8 cellular contexts compared by ENCODE assay signal in genomic region chr11:65499713-65500261, GRCh38. TPM values are rescaled to one million over a fixed set of nuclear protein-coding genes. Genes with fewer than 3 reads are reported as not detected.
DNase-seq lines count a peak whose midpoint lies in the region; ATAC-seq, FAIRE-seq and TF ChIP-seq lines count a peak whose summit lies in the region.

No MANE protein-coding gene starts in this region.

- no peaks in the 10 kb centered on the region for H3K9me3 ChIP-seq in heart right ventricle
- no peaks in the 10 kb centered on the region for H3K9me3 ChIP-seq in K562 (replicated peaks; ENCODE audit: control insufficient read depth, insufficient read depth, low read depth, low read length)
- no peaks in the 10 kb centered on the region for H3K9me3 ChIP-seq in mesenchymal stem cell (ENCODE audit: control insufficient read depth, low read length)
- no peaks in the 10 kb centered on the region for H3K9me3 ChIP-seq in vagina

- H3K79me1 ChIP-seq in mesenchymal stem cell (replicated peaks; ENCODE audit: low read length, poor library complexity, severe bottlenecking), result no peaks in the 10 kb centered on the region

- no peaks in the 10 kb centered on the region for H3K9me3 Mint-ChIP-seq in activated naive CD8-positive, alpha-beta T cell treated with anti-CD3 and anti-CD28 coated beads for 36 hours

- WGBS in heart right ventricle, 2 donors, result 0 to 1% methylated on average over 1 of the region's 1 CpG
- 0% methylated on average over 1 of the region's 1 CpG for WGBS in K562 (ENCODE audit: insufficient coverage, low coverage, missing lambda C conversion rate)
- 0% methylated on average over 1 of the region's 1 CpG for WGBS in mesenchymal stem cell

- peaks cover 14% of the 10 kb centered on the region for H3K36me3 Mint-ChIP-seq in activated naive CD8-positive, alpha-beta T cell treated with anti-CD3 and anti-CD28 coated beads for 36 hours

- no peak for FAIRE-seq in K562 (lab: Jason Lieb, UNC)

- DNase-seq in heart right ventricle, result no peak
- DNase-seq in Right ventricle myocardium inferior (ENCODE audit: missing footprints), result no peak
- no peak for DNase-seq in K562 (ENCODE audit: extremely low read depth in 1 of 4, low spot score in 3 of 4)
- DNase-seq in mesenchymal stem cell, result no peak
- DNase-seq in vagina (ENCODE audit: extremely low spot score in 2 of 2), result no peak
- DNase-seq in occipital lobe (lab: John Stamatoyannopoulos, UW), result no peak
- no peak for DNase-seq in activated naive CD8-positive, alpha-beta T cell treated with anti-CD3 and anti-CD28 coated beads for 36 hours

- H3K27me3 Mint-ChIP-seq in activated naive CD8-positive, alpha-beta T cell treated with anti-CD3 and anti-CD28 coated beads for 36 hours, result peaks cover 12% of the 10 kb centered on the region

- no TSS peak for BruUV-seq in K562 (replicated peaks; lab: Mats Ljungman, UMichigan)

- no peak overlapping the region for H2BK15ac ChIP-seq in mesenchymal stem cell (ENCODE audit: low read depth, poor library complexity, severe bottlenecking)

- peaks cover 34% of the 10 kb centered on the region for H3K4me1 Mint-ChIP-seq in activated naive CD8-positive, alpha-beta T cell treated with anti-CD3 and anti-CD28 coated beads for 36 hours

- H2BK12ac ChIP-seq in mesenchymal stem cell (ENCODE audit: low read length in 2 of 2), result no peak overlapping the region

- POLR2A ChIA-PET in K562 (lab: Yijun Ruan, JAX), result interaction anchor here (0.6 to 27.6 kb wide), 100 partner anchors 9 to 1196 kb away, joined by 3 to 2118 read pairs (median 6); partner anchors contain the start of genes CAPN1, CCDC85B, CDC42EP2 and DPF2

- no peak overlapping the region for H3K4ac ChIP-seq in mesenchymal stem cell (ENCODE audit: low read depth in 1 of 2, low read length in 2 of 2)

- no peak for TF ChIP-seq POLR2A in K562 (conservative IDR thresholded peaks at IDR 0.05)
- no peak for TF ChIP-seq POLR2A in vagina (IDR thresholded peaks at IDR 0.05)

- no peak overlapping the region for H2BK5ac ChIP-seq in mesenchymal stem cell (ENCODE audit: low read depth, low read length, poor library complexity, severe bottlenecking)

- TF ChIP-seq CTCF in heart right ventricle (IDR thresholded peaks at IDR 0.05) (no peak), K562 (IDR thresholded peaks at IDR 0.05 in 2 of 3, conservative IDR thresholded peaks at IDR 0.05 in 1 of 3; ENCODE audit: insufficient read depth in 2 of 3, low read depth in 1 of 3, low read length in 3 of 3) (no peak; a peak in 1 of 6 replicates), vagina (IDR thresholded peaks at IDR 0.05) (no peak)

- ATAC-seq in heart right ventricle, result no peak
- no peak for ATAC-seq in Right ventricle myocardium inferior
- no peak for ATAC-seq in K562
- ATAC-seq in HG03378 (IDR thresholded peaks at IDR 0.05; ENCODE audit: unreplicated experiment), result no peak

- in situ Hi-C loops in K562 (cut with MboI), result no loop called here

- H3K4me1 ChIP-seq in heart right ventricle, result peaks cover 13 to 41% (median 28%) of the 10 kb centered on the region in 9 donors
- peaks cover 14 to 16% of the 10 kb centered on the region in 2 experiments for H3K4me1 ChIP-seq in K562 (replicated peaks in 1 of 2; ENCODE audit: control insufficient read depth in 2 of 2, insufficient read depth in 2 of 2, low read length in 2 of 2)
- peaks cover 9% of the 10 kb centered on the region for H3K4me1 ChIP-seq in mesenchymal stem cell (ENCODE audit: control insufficient read depth, insufficient read depth, low read depth, low read length)
- H3K4me1 ChIP-seq in vagina, result peaks cover 29% of the 10 kb centered on the region

- H3K79me2 ChIP-seq in K562 (ENCODE audit: control insufficient read depth, insufficient read depth, low read length), result peaks cover 95% of the 10 kb centered on the region

- CTCF ChIA-PET in K562 (lab: Yijun Ruan, JAX; ENCODE audit: low intra/inter-chr PET ratio), result no interaction called here

- H2AFZ ChIP-seq in K562 (ENCODE audit: low read depth, low read length) (no peak overlapping the region), mesenchymal stem cell (ENCODE audit: low read depth, low read length) (no peak overlapping the region)

- no peak overlapping the region for H3K23ac ChIP-seq in mesenchymal stem cell (ENCODE audit: low read length in 2 of 2)

- H4K91ac ChIP-seq in mesenchymal stem cell (ENCODE audit: low read length), result no peak overlapping the region

- TF ChIP-seq RAD21 in K562 (CRISPR knock-in tag; conservative IDR thresholded peaks at IDR 0.05 in 1 of 2, IDR thresholded peaks at IDR 0.05 in 1 of 2), result no peak

- TF ChIP-seq EP300 in K562 (IDR thresholded peaks at IDR 0.05; ENCODE audit: low read length), result no peak

- no peak overlapping the region for H4K8ac ChIP-seq in mesenchymal stem cell (ENCODE audit: low read length)

- H3K18ac ChIP-seq in mesenchymal stem cell (ENCODE audit: low read depth in 1 of 2, low read length in 2 of 2), result no peak overlapping the region

- H3K4me2 ChIP-seq in K562 (ENCODE audit: insufficient read depth, low read length) (peak overlapping the region; percentile 94; the same call in 1 of the 2 replicates), mesenchymal stem cell (ENCODE audit: low read length, poor library complexity, severe bottlenecking) (no peak overlapping the region)

- H3K27me3 ChIP-seq in heart right ventricle (no peaks in the 10 kb centered on the region), K562 (ENCODE audit: control insufficient read depth in 2 of 2, insufficient read depth in 2 of 2, low read length in 2 of 2) (no peaks in the 10 kb centered on the region), mesenchymal stem cell (ENCODE audit: control insufficient read depth in 1 of 2, insufficient read depth in 1 of 2, low read length in 2 of 2) (no peaks in the 10 kb centered on the region), vagina (no peaks in the 10 kb centered on the region)

- intact Hi-C loops in heart right ventricle (cut with DNase I) (loop anchor here in 4 of 10 donors (1.0 to 5.0 kb wide), 4 partner anchors 22 to 81 kb away; partner anchors contain the start of gene NEAT1 (in 1 of the 4)), Right ventricle myocardium inferior (cut with DNase I) (no loop called here), K562 (cut with micrococcal nuclease) (no loop called here), vagina (cut with DNase I) (loop anchor here (2.0 kb wide), 1 partner anchor 77 kb away; the partner anchor contains the start of gene NEAT1)

- H3K4me3 ChIP-seq in heart right ventricle (peak overlapping the region; percentile 68 to 88 (median 84)), K562 (peak overlapping the region; percentile 84), mesenchymal stem cell (ENCODE audit: insufficient read depth in 1 of 2, low read depth in 1 of 2, low read length in 2 of 2) (peak overlapping the region in 1 of 2 experiments; percentile 90), vagina (peak overlapping the region; percentile 77 to 83)

- no peaks in the 10 kb centered on the region for H3K9me1 ChIP-seq in K562 (ENCODE audit: control insufficient read depth, insufficient read depth, low read length)

- peak overlapping the region; percentile 97 to 100 (median 99) for H3K27ac ChIP-seq in heart right ventricle
- peak overlapping the region; percentile 99 for H3K27ac ChIP-seq in K562 (ENCODE audit: extremely low read depth, low read depth, low read length)
- H3K27ac ChIP-seq in mesenchymal stem cell (ENCODE audit: low read length, poor library complexity, severe bottlenecking), result peak overlapping the region; percentile 97
- H3K27ac ChIP-seq in vagina, result peak overlapping the region; percentile 100

- peaks cover 0 to 48% (median 30%) of the 10 kb centered on the region in 9 donors for H3K36me3 ChIP-seq in heart right ventricle
- H3K36me3 ChIP-seq in K562 (ENCODE audit: control insufficient read depth, insufficient read depth, low read length), result peaks cover 58% of the 10 kb centered on the region
- peaks cover 4 to 54% of the 10 kb centered on the region in 2 experiments for H3K36me3 ChIP-seq in mesenchymal stem cell (ENCODE audit: control insufficient read depth in 1 of 2, insufficient read depth in 2 of 2, low read depth in 1 of 2, low read length in 2 of 2)
- H3K36me3 ChIP-seq in vagina, result peaks cover 19 to 38% of the 10 kb centered on the region in 2 donors

- no peak overlapping the region for H3K27ac Mint-ChIP-seq in activated naive CD8-positive, alpha-beta T cell treated with anti-CD3 and anti-CD28 coated beads for 36 hours

- peaks cover 56% of the 10 kb centered on the region for H4K20me1 ChIP-seq in K562 (replicated peaks; ENCODE audit: control insufficient read depth, insufficient read depth, low read length)

- H2BK120ac ChIP-seq in mesenchymal stem cell (ENCODE audit: low read depth, low read length), result no peak overlapping the region

- no peak overlapping the region for H2AK5ac ChIP-seq in mesenchymal stem cell (ENCODE audit: low read length, severe bottlenecking)

- H3K9ac ChIP-seq in K562 (ENCODE audit: insufficient read depth in 1 of 2, low read depth in 2 of 2, low read length in 2 of 2), result peak overlapping the region; percentile 100; a peak in 3 of 4 replicates
- H3K9ac ChIP-seq in mesenchymal stem cell (ENCODE audit: low read length), result peak overlapping the region; percentile 98

- no peak overlapping the region for H3K4me3 Mint-ChIP-seq in activated naive CD8-positive, alpha-beta T cell treated with anti-CD3 and anti-CD28 coated beads for 36 hours

- H3K14ac ChIP-seq in mesenchymal stem cell (ENCODE audit: low read length in 2 of 2), result no peak overlapping the region

RNA-seq across cellular contexts. Expression of gene MALAT1, which starts 0.9 kb away (rescaled TPM):
- total RNA-seq in heart right ventricle (1,000 to 10,000 TPM; 4,742 to 8,462 (median 5,956) TPM), Right ventricle myocardium inferior (5,781 TPM), K562 (2014; rRNA removed) (1,943 and 2,212 TPM in 2 replicates), K562 (2014; rRNA removed; fragmentation: Illumina TruSeq; extraction: Trizol) (2,548 and 2,859 TPM in 2 replicates), K562 (2015; rRNA removed; fragmentation: Illumina TruSeq; extraction: Trizol) (2,437 and 2,551 TPM in 2 replicates), K562 (2021) (4,052 and 5,928 TPM in 2 replicates), vagina (16,459 TPM), occipital lobe (11,800 TPM)
- polyA plus RNA-seq in heart right ventricle (1,000 to 10,000 TPM in 1 of 2 donors, 100 to 1,000 TPM in 1; 205 to 8,339 TPM), K562 (2011; rRNA removed) (980 and 1,205 TPM in 2 replicates), K562 (2014; fragmentation: Illumina TruSeq; extraction: Trizol) (363 and 398 TPM in 2 replicates), K562 (2014; fragmentation: Nextera tagmentation; extraction: Ambion mirVana) (1,000 to 10,000 TPM; 1,606 to 8,715 TPM), K562 (2014; rRNA removed) (1,666 and 2,351 TPM in 2 replicates)
- total RNA-seq in K562 (2011; cell fraction: chromatin; rRNA removed; ENCODE audit: low replicate concordance), result 25,088 and 54,166 TPM in 2 replicates
- 9,055 and 12,105 TPM in 2 replicates for total RNA-seq in K562 (2011; cell fraction: nucleolus; rRNA removed)
- total RNA-seq in K562 (2011; cell fraction: nucleoplasm; rRNA removed), result 29,585 and 58,308 TPM in 2 replicates
- polyA plus RNA-seq in K562 (2011; cell fraction: cytosol; rRNA removed), result 93.6 and 371 TPM in 2 replicates
- 5,475 and 8,513 TPM in 2 replicates for polyA plus RNA-seq in K562 (2011; cell fraction: nucleus; rRNA removed)
- 1,113 and 1,346 TPM in 2 replicates for polyA plus RNA-seq in K562 (2012)
- 5,106 and 10,064 TPM in 2 replicates for polyA minus RNA-seq in K562 (2011; rRNA and poly(A)+ RNA removed)
- polyA minus RNA-seq in K562 (2011; cell fraction: cytosol; rRNA and poly(A)+ RNA removed), result 2,869 and 5,041 TPM in 2 replicates
- polyA minus RNA-seq in K562 (2011; cell fraction: nucleus; rRNA and poly(A)+ RNA removed), result 20,177 and 33,147 TPM in 2 replicates
- polyA plus RNA-seq in mesenchymal stem cell (2013, experiment 1 of 2), result 972 TPM
- 756 TPM for polyA plus RNA-seq in mesenchymal stem cell (2013, experiment 2 of 2)
- 1,000 to 10,000 TPM; 2,463 to 2,829 TPM for total RNA-seq in activated naive CD8-positive, alpha-beta T cell treated with anti-CD3 and anti-CD28 coated beads for 36 hours

RNA-seq across cellular contexts. Expression of gene SCYL1, which starts 25.1 kb away (rescaled TPM):
- 10 to 100 TPM; 47.4 to 66.9 (median 55.6) TPM for total RNA-seq in heart right ventricle
- 100 to 1,000 TPM in 1 of 2 donors, 10 to 100 TPM in 1; 90.0 to 130 TPM for polyA plus RNA-seq in heart right ventricle
- total RNA-seq in Right ventricle myocardium inferior, result 55.6 TPM
- 59.7 and 207 TPM in 2 replicates for total RNA-seq in K562 (2011; cell fraction: chromatin; rRNA removed; ENCODE audit: low replicate concordance)
- total RNA-seq in K562 (2011; cell fraction: nucleolus; rRNA removed), result 125 and 130 TPM in 2 replicates
- total RNA-seq in K562 (2011; cell fraction: nucleoplasm; rRNA removed), result 91.0 and 98.2 TPM in 2 replicates
- total RNA-seq in K562 (2014; rRNA removed), result 145 and 156 TPM in 2 replicates
- 14.2 and 20.2 TPM in 2 replicates for total RNA-seq in K562 (2014; rRNA removed; fragmentation: Illumina TruSeq; extraction: Trizol)
- 57.6 and 59.0 TPM in 2 replicates for total RNA-seq in K562 (2015; rRNA removed; fragmentation: Illumina TruSeq; extraction: Trizol)
- total RNA-seq in K562 (2021), result 113 and 115 TPM in 2 replicates
- polyA plus RNA-seq in K562 (2011; rRNA removed), result 55.0 and 79.2 TPM in 2 replicates
- 121 and 188 TPM in 2 replicates for polyA plus RNA-seq in K562 (2011; cell fraction: cytosol; rRNA removed)
- polyA plus RNA-seq in K562 (2011; cell fraction: nucleus; rRNA removed), result 124 and 172 TPM in 2 replicates
- 54.7 and 95.3 TPM in 2 replicates for polyA plus RNA-seq in K562 (2012)
- 76.1 and 81.3 TPM in 2 replicates for polyA plus RNA-seq in K562 (2014; fragmentation: Illumina TruSeq; extraction: Trizol)
- polyA plus RNA-seq in K562 (2014; fragmentation: Nextera tagmentation; extraction: Ambion mirVana), result 1 to 10 TPM; 1.9 to 4.7 TPM
- 96.0 and 104 TPM in 2 replicates for polyA plus RNA-seq in K562 (2014; rRNA removed)
- 27.0 and 42.0 TPM in 2 replicates for polyA minus RNA-seq in K562 (2011; rRNA and poly(A)+ RNA removed)
- polyA minus RNA-seq in K562 (2011; cell fraction: cytosol; rRNA and poly(A)+ RNA removed), result 62.5 and 74.3 TPM in 2 replicates
- polyA minus RNA-seq in K562 (2011; cell fraction: nucleus; rRNA and poly(A)+ RNA removed), result 31.2 and 38.2 TPM in 2 replicates
- 114 TPM for polyA plus RNA-seq in mesenchymal stem cell (2013, experiment 1 of 2)
- 115 TPM for polyA plus RNA-seq in mesenchymal stem cell (2013, experiment 2 of 2)
- total RNA-seq in vagina, result 77.3 TPM
- 34.2 TPM for total RNA-seq in occipital lobe
- total RNA-seq in activated naive CD8-positive, alpha-beta T cell treated with anti-CD3 and anti-CD28 coated beads for 36 hours, result 10 to 100 TPM; 70.5 to 80.3 TPM

RNA-seq across cellular contexts. Expression of gene LTBP3, which starts 58.4 kb away (rescaled TPM):
- 10 to 100 TPM; 54.4 to 92.5 (median 72.8) TPM for total RNA-seq in heart right ventricle
- 10 to 100 TPM; 42.7 to 79.7 TPM for polyA plus RNA-seq in heart right ventricle
- 72.3 TPM for total RNA-seq in Right ventricle myocardium inferior
- 78.9 and 182 TPM in 2 replicates for total RNA-seq in K562 (2011; cell fraction: chromatin; rRNA removed; ENCODE audit: low replicate concordance)
- total RNA-seq in K562 (2011; cell fraction: nucleolus; rRNA removed), result 71.7 and 81.2 TPM in 2 replicates
- total RNA-seq in K562 (2011; cell fraction: nucleoplasm; rRNA removed), result 77.2 and 120 TPM in 2 replicates
- 15.0 and 19.3 TPM in 2 replicates for total RNA-seq in K562 (2014; rRNA removed)
- total RNA-seq in K562 (2014; rRNA removed; fragmentation: Illumina TruSeq; extraction: Trizol), result 1.3 and 1.7 TPM in 2 replicates
- total RNA-seq in K562 (2015; rRNA removed; fragmentation: Illumina TruSeq; extraction: Trizol), result 3.8 and 4.4 TPM in 2 replicates
- total RNA-seq in K562 (2021), result 17.1 and 18.8 TPM in 2 replicates
- 7.4 and 17.0 TPM in 2 replicates for polyA plus RNA-seq in K562 (2011; rRNA removed)
- 13.4 and 20.3 TPM in 2 replicates for polyA plus RNA-seq in K562 (2011; cell fraction: cytosol; rRNA removed)
- 102 and 163 TPM in 2 replicates for polyA plus RNA-seq in K562 (2011; cell fraction: nucleus; rRNA removed)
- polyA plus RNA-seq in K562 (2012), result 19.2 and 25.7 TPM in 2 replicates
- polyA plus RNA-seq in K562 (2014; fragmentation: Illumina TruSeq; extraction: Trizol), result 4.8 and 6.9 TPM in 2 replicates
- under 1 TPM; 0.06 to 0.14 TPM for polyA plus RNA-seq in K562 (2014; fragmentation: Nextera tagmentation; extraction: Ambion mirVana)
- 14.6 and 20.5 TPM in 2 replicates for polyA plus RNA-seq in K562 (2014; rRNA removed)
- polyA minus RNA-seq in K562 (2011; rRNA and poly(A)+ RNA removed), result 6.4 and 7.8 TPM in 2 replicates
- polyA minus RNA-seq in K562 (2011; cell fraction: cytosol; rRNA and poly(A)+ RNA removed), result 7.6 and 12.6 TPM in 2 replicates
- polyA minus RNA-seq in K562 (2011; cell fraction: nucleus; rRNA and poly(A)+ RNA removed), result 18.2 and 23.1 TPM in 2 replicates
- polyA plus RNA-seq in mesenchymal stem cell (2013, experiment 1 of 2), result 52.8 TPM
- polyA plus RNA-seq in mesenchymal stem cell (2013, experiment 2 of 2), result 46.9 TPM
- 246 TPM for total RNA-seq in vagina
- 18.4 TPM for total RNA-seq in occipital lobe
- total RNA-seq in activated naive CD8-positive, alpha-beta T cell treated with anti-CD3 and anti-CD28 coated beads for 36 hours, result 10 to 100 TPM; 35.5 to 36.0 TPM
